ENCODE assay signal across 7 cellular contexts in genomic region chr1:202213361-202214088, GRCh38. TPM values are rescaled to one million over a fixed set of nuclear protein-coding genes. Genes with fewer than 3 reads are reported as not detected.
DNase-seq lines count a peak whose midpoint lies in the region; ATAC-seq, FAIRE-seq and TF ChIP-seq lines count a peak whose summit lies in the region.

No MANE protein-coding gene starts in this region.

- H3K4me2 ChIP-seq in GM23338 (peak overlapping the region; percentile 87), endothelial cell of umbilical vein (ENCODE audit: insufficient read depth, low read length) (peak overlapping the region; percentile 25)

- no peaks in the 10 kb centered on the region for H3F3A ChIP-seq in GM23338 (replicated peaks; ENCODE audit: low read depth)

- peaks cover 24% of the 10 kb centered on the region for H3K4me1 Mint-ChIP-seq in GM23338

- DNase-seq in GM23338 (ENCODE audit: low spot score) (peak; percentile 89), NCI-H526 treated with DMSO at 0.1 percent for 48 hours (lab: John Stamatoyannopoulos, UW) (peak; percentile 22), endothelial cell of umbilical vein (ENCODE audit: low read depth, low spot score) (no peak), prostate gland (ENCODE audit: low spot score) (no peak), frontal cortex (ENCODE audit: low spot score in 2 of 2) (no peak)
- no peak for DNase-seq in activated CD4-positive, CD25-positive, alpha-beta regulatory T cell treated with anti-CD3 and anti-CD28 coated beads, Interleukin-2, amount 50 U/mL, for 72 hours

- intact Hi-C loops in endothelial cell of umbilical vein (cut with micrococcal nuclease), result loop anchor here (1.0 kb wide), 1 partner anchor 102 kb away; no protein-coding TSS in a partner anchor
- intact Hi-C loops in prostate gland (cut with DNase I), result no loop called here

- FAIRE-seq in endothelial cell of umbilical vein (lab: Jason Lieb, UNC), result no peak
- no peak for FAIRE-seq in frontal cortex (lab: Jason Lieb, UNC)

- no peak overlapping the region for H3K9ac ChIP-seq in endothelial cell of umbilical vein (replicated peaks; ENCODE audit: extremely low read depth, insufficient read depth, low read length)

- no peaks in the 10 kb centered on the region for H3K9me2 ChIP-seq in GM23338 (ENCODE audit: insufficient read depth)

- peaks cover 6% of the 10 kb centered on the region for H3K4me1 ChIP-seq in GM23338 (ENCODE audit: insufficient read depth)
- peaks cover 2% of the 10 kb centered on the region for H3K4me1 ChIP-seq in endothelial cell of umbilical vein (ENCODE audit: control insufficient read depth, extremely low read depth, insufficient read depth, low read length)
- H3K4me1 ChIP-seq in prostate gland (replicated peaks), result no peaks in the 10 kb centered on the region

- peaks cover 5% of the 10 kb centered on the region for H3K27me3 ChIP-seq in GM23338 (ENCODE audit: insufficient read depth)
- H3K27me3 ChIP-seq in endothelial cell of umbilical vein (ENCODE audit: control insufficient read depth in 2 of 2, insufficient read depth in 2 of 2, low read length in 2 of 2), result peaks cover 41 to 53% of the 10 kb centered on the region in 2 experiments
- H3K27me3 ChIP-seq in prostate gland (replicated peaks; ENCODE audit: insufficient read depth), result no peaks in the 10 kb centered on the region

- H3K27me3 Mint-ChIP-seq in GM23338 (ENCODE audit: insufficient read depth, low read depth, poor library complexity), result peaks cover 16% of the 10 kb centered on the region

- peak; percentile 86 to 90 for TF ChIP-seq CTCF in GM23338 (conservative IDR thresholded peaks at IDR 0.05; ENCODE audit: low read depth in 2 of 2)
- peak in 1 of 2 donors; percentile 12 for TF ChIP-seq CTCF in endothelial cell of umbilical vein (IDR thresholded peaks at IDR 0.05; ENCODE audit: extremely low read depth in 1 of 2, insufficient read depth in 1 of 2, low read depth in 1 of 2, low read length in 2 of 2)
- TF ChIP-seq CTCF in prostate gland (IDR thresholded peaks at IDR 0.05), result peak in 2 of 4 experiments; percentile 20 to 22

- H3K36me3 ChIP-seq in GM23338 (ENCODE audit: insufficient read depth) (no peaks in the 10 kb centered on the region), endothelial cell of umbilical vein (ENCODE audit: control insufficient read depth in 2 of 2, extremely low read depth in 1 of 2, insufficient read depth in 2 of 2, low read length in 2 of 2) (no peaks in the 10 kb centered on the region), prostate gland (no peaks in the 10 kb centered on the region)

- no peaks in the 10 kb centered on the region for H3K36me3 Mint-ChIP-seq in GM23338 (ENCODE audit: low read depth)

- H2AFZ ChIP-seq in GM23338, result peak overlapping the region; percentile 73; the same call in 1 of the 2 replicates
- H2AFZ ChIP-seq in endothelial cell of umbilical vein (ENCODE audit: low read depth, low read length), result no peak overlapping the region

- no peaks in the 10 kb centered on the region for H3K9me1 ChIP-seq in endothelial cell of umbilical vein (replicated peaks; ENCODE audit: control insufficient read depth, extremely low read depth, insufficient read depth, low read length)

- H4K20me1 ChIP-seq in GM23338 (replicated peaks; ENCODE audit: insufficient read depth), result no peaks in the 10 kb centered on the region
- H4K20me1 ChIP-seq in endothelial cell of umbilical vein (replicated peaks; ENCODE audit: control insufficient read depth, extremely low read depth, insufficient read depth, low read length), result no peaks in the 10 kb centered on the region

- H3K27ac Mint-ChIP-seq in GM23338, result no peak overlapping the region

- TF ChIP-seq POLR2A in endothelial cell of umbilical vein (IDR thresholded peaks at IDR 0.05; ENCODE audit: low read depth, low read length) (no peak), prostate gland (IDR thresholded peaks at IDR 0.05) (no peak)

- dilution Hi-C loops in endothelial cell of umbilical vein (cut with MboI; ENCODE audit: extremely low pct_ligation_motif_present, low sequenced_read_pairs), result loop anchor here (25.0 kb wide), 1 partner anchor 99 kb away; no protein-coding TSS in a partner anchor

- CTCF ChIA-PET in endothelial cell of umbilical vein (lab: Charles Lee), result interaction anchor here (0.7 to 2.5 kb wide), 7 partner anchors 7 to 103 kb away, joined by 3 to 9 read pairs (median 5); partner anchors contain the start of gene LGR6

- peak overlapping the region; percentile 81 for H3K4me3 Mint-ChIP-seq in GM23338

- WGBS in prostate gland, result 27% methylated on average over 8 of the region's 8 CpGs

- H3K9me3 ChIP-seq in endothelial cell of umbilical vein (replicated peaks; ENCODE audit: control insufficient read depth, insufficient read depth, low read length) (no peaks in the 10 kb centered on the region), prostate gland (no peaks in the 10 kb centered on the region)

- no peaks in the 10 kb centered on the region for H3K9me3 Mint-ChIP-seq in GM23338

- ATAC-seq in GM23338 (peak; percentile 90), HG03565 (IDR thresholded peaks at IDR 0.05; ENCODE audit: unreplicated experiment) (no peak)

- BruUV-seq in endothelial cell of umbilical vein (replicated peaks; lab: Mats Ljungman, UMichigan), result no TSS peak

- H3K79me2 ChIP-seq in GM23338 (replicated peaks; ENCODE audit: insufficient read depth), result no peaks in the 10 kb centered on the region
- no peaks in the 10 kb centered on the region for H3K79me2 ChIP-seq in endothelial cell of umbilical vein (ENCODE audit: control insufficient read depth, insufficient read depth, low read length)

- peak overlapping the region; percentile 72 for H3K4me3 ChIP-seq in GM23338
- no peak overlapping the region for H3K4me3 ChIP-seq in endothelial cell of umbilical vein (replicated peaks in 1 of 3; ENCODE audit: insufficient read depth in 1 of 3, low read depth in 1 of 3, low read length in 3 of 3)
- H3K4me3 ChIP-seq in prostate gland, result peak overlapping the region; percentile 11 to 30

- POLR2A ChIA-PET in endothelial cell of umbilical vein (lab: Charles Lee), result no interaction called here

- H3K27ac ChIP-seq in GM23338 (ENCODE audit: low read depth) (no peak overlapping the region), endothelial cell of umbilical vein (ENCODE audit: insufficient read depth, low read depth, low read length) (no peak overlapping the region), prostate gland (no peak overlapping the region)

TF ChIP-seq in endothelial cell of umbilical vein, 7 proteins besides CTCF, POLR2A, EP300 and RAD21:
- no peak for TF ChIP-seq EZH2 (IDR thresholded peaks at IDR 0.05; ENCODE audit: borderline replicate concordance, low read depth, low read length, severe bottlenecking)
- TF ChIP-seq POLR2AphosphoS5 (IDR thresholded peaks at IDR 0.05; ENCODE audit: insufficient read depth, low read depth, low read length), result no peak
- TF ChIP-seq MAX (IDR thresholded peaks at IDR 0.05; ENCODE audit: insufficient read depth, insufficient read length), result no peak
- no peak for TF ChIP-seq GATA2 (IDR thresholded peaks at IDR 0.05; ENCODE audit: insufficient read depth, insufficient read length, low read depth, low read length)

RNA-seq across cellular contexts. Expression of gene LGR6, which starts 19.9 kb away (rescaled TPM):
- total RNA-seq in GM23338 (2014; rRNA removed; shearing (Covaris generic)), result 0.58 and 0.66 TPM in 2 replicates
- polyA plus RNA-seq in GM23338 (2016; fragmentation: Nextera tagmentation; extraction: Ambion mirVana) (0.89 and 0.96 TPM in 2 replicates), endothelial cell of umbilical vein (not detected in 2 replicates)
- total RNA-seq in endothelial cell of umbilical vein (not detected in 2 replicates), prostate gland (10 to 100 TPM in 1 of 2 donors, 1 to 10 TPM in 1; 8.0 to 25.6 TPM), frontal cortex (0.41 TPM)
- polyA plus RNA-seq in endothelial cell of umbilical vein (2011; cell fraction: cytosol; rRNA removed), result not detected in 2 replicates
- polyA plus RNA-seq in endothelial cell of umbilical vein (2011; cell fraction: nucleus; rRNA removed), result 0.04 TPM in 1 of 2 replicates, not detected in the other
- polyA plus RNA-seq in endothelial cell of umbilical vein (2012), result 0.14 and 0.27 TPM in 2 replicates
- polyA minus RNA-seq in endothelial cell of umbilical vein, result not detected in 2 replicates
- not detected for polyA minus RNA-seq in endothelial cell of umbilical vein (2011; cell fraction: cytosol; rRNA and poly(A)+ RNA removed)
- polyA minus RNA-seq in endothelial cell of umbilical vein (2011; cell fraction: nucleus; rRNA and poly(A)+ RNA removed), result not detected in 2 replicates

RNA-seq across cellular contexts. Expression of gene PTPN7, which starts 53.1 kb away (rescaled TPM):
- 0.12 TPM in 1 of 2 replicates, not detected in the other for total RNA-seq in GM23338 (2014; rRNA removed; shearing (Covaris generic))
- polyA plus RNA-seq in GM23338 (2016; fragmentation: Nextera tagmentation; extraction: Ambion mirVana) (0.33 TPM in 1 of 2 replicates, not detected in the other), endothelial cell of umbilical vein (1.8 and 2.4 TPM in 2 replicates)
- total RNA-seq in endothelial cell of umbilical vein (0.86 and 1.9 TPM in 2 replicates), prostate gland (10 to 100 TPM in 1 of 2 donors, under 1 TPM in 1; 0.73 to 61.8 TPM), frontal cortex (not detected)
- polyA plus RNA-seq in endothelial cell of umbilical vein (2011; cell fraction: cytosol; rRNA removed), result 0.84 and 1.1 TPM in 2 replicates
- polyA plus RNA-seq in endothelial cell of umbilical vein (2011; cell fraction: nucleus; rRNA removed), result 1.1 and 1.5 TPM in 2 replicates
- 0.41 and 0.75 TPM in 2 replicates for polyA plus RNA-seq in endothelial cell of umbilical vein (2012)
- polyA minus RNA-seq in endothelial cell of umbilical vein, result 5.1 and 6.0 TPM in 2 replicates
- not detected for polyA minus RNA-seq in endothelial cell of umbilical vein (2011; cell fraction: cytosol; rRNA and poly(A)+ RNA removed)
- 0.34 and 0.48 TPM in 2 replicates for polyA minus RNA-seq in endothelial cell of umbilical vein (2011; cell fraction: nucleus; rRNA and poly(A)+ RNA removed)

Comparison
In these comparisons a context has a peak if more than half of its experiments do, and no peak if none do; other contexts are left out.
1. DNase-seq: peak in GM23338 (single experiment) and NCI-H526 treated with DMSO at 0.1 percent for 48 hours (single experiment); none in endothelial cell of umbilical vein (single experiment), prostate gland (single experiment), frontal cortex (0 of 2) and activated CD4-positive, CD25-positive, alpha-beta regulatory T cell treated with anti-CD3 and anti-CD28 coated beads, Interleukin-2, amount 50 U/mL, for 72 hours (single experiment).
2. H3K4me3 ChIP-seq: peak in GM23338 (single experiment) and prostate gland (2 of 2); none in endothelial cell of umbilical vein (0 of 3).